In genomic region chr13:111946214-111946613, GRCh38 we compare ENCODE assay signal across 28 cellular contexts.
"Had no signal": no experiment of that assay in that cellular context is flagged by ENCODE, and none has a peak within 500 bp of the region (broad histone marks: within the 10 kb centered on the region; RNA-seq: fewer than 3 reads in every experiment).

No MANE protein-coding gene starts in this region.

- H3K27me3 ChIP-seq: colonic mucosa, pancreas had no signal

- H3K4me3 Mint-ChIP-seq: activated naive CD8-positive, alpha-beta T cell; immature natural killer cell; naive thymus-derived CD4-positive, alpha-beta T cell; T-helper 1 cell treated with Interleukin-12 subunit alpha and Interleukin-12 subunit beta and Interleukin-4 antibody, amounts not matched to agents 30 μg/mL and 1 μg/mL, for 36 hours had no signal

- H3K36me3 Mint-ChIP-seq: activated naive CD8-positive, alpha-beta T cell; immature natural killer cell; naive thymus-derived CD4-positive, alpha-beta T cell had no signal

- H3K4me1 Mint-ChIP-seq: immature natural killer cell; naive thymus-derived CD4-positive, alpha-beta T cell had no signal

- H3K9me3 ChIP-seq: colonic mucosa, pancreas, psoas muscle had no signal

- H3K27ac Mint-ChIP-seq: activated naive CD8-positive, alpha-beta T cell; activated T-helper 2 cell treated with anti-CD3 and anti-CD28 coated beads, Interferon-gamma antibody, Interleukin-2, Interleukin-4, amounts not matched to agents 10 μg/mL and 5 μg/mL and 100 μg/mL, durations not matched to agents 14 hours and 24 hours and 36 hours; immature natural killer cell; naive thymus-derived CD4-positive, alpha-beta T cell; T-helper 1 cell treated with Interleukin-12 subunit alpha and Interleukin-12 subunit beta and Interleukin-4 antibody, amounts not matched to agents 30 μg/mL and 1 μg/mL, for 36 hours had no signal

- H3K36me3 ChIP-seq: colonic mucosa, gastroesophageal sphincter, pancreas, thoracic aorta had no signal

- H3K9me3 Mint-ChIP-seq: activated T-helper 2 cell treated with anti-CD3 and anti-CD28 coated beads, Interferon-gamma antibody, Interleukin-2, Interleukin-4, amounts not matched to agents 10 μg/mL and 5 μg/mL and 100 μg/mL, durations not matched to agents 14 hours and 24 hours and 36 hours; immature natural killer cell had no signal

- H3K4me1 ChIP-seq: colonic mucosa, gastroesophageal sphincter, pancreas, psoas muscle had no signal

- ATAC-seq: gastroesophageal sphincter; left colon; naive thymus-derived CD4-positive, alpha-beta T cell; psoas muscle; stimulated activated naive CD8-positive, alpha-beta T cell treated with anti-CD3 and anti-CD28 coated beads, Interleukin-15, Interleukin-2, amounts not matched to agents 100 U/mL and 50 U/mL, for 24 hours had no signal

- H3K27ac ChIP-seq: colonic mucosa, gastroesophageal sphincter, pancreas, psoas muscle, thoracic aorta, VCaP had no signal

- DNase-seq: activated CD4-positive, alpha-beta T cell treated with anti-CD3 and anti-CD28 coated beads for 4 hours; activated CD4-positive, alpha-beta T cell treated with anti-CD3 and anti-CD28 coated beads, Interleukin-2, amount 50 U/mL, for 48 hours; activated naive CD4-positive, alpha-beta T cell treated with Interleukin-2 at 50 U/mL for 16 hours; activated T-cell treated with anti-CD3 and anti-CD28 coated beads, Interleukin-2, amount 50 U/mL, for 48 hours; anterior cingulate cortex; colonic mucosa; effector memory CD4-positive, alpha-beta T cell; erythroblast; hippocampal formation; immature natural killer cell; kidney; left colon; midbrain; naive thymus-derived CD4-positive, alpha-beta T cell; nucleus accumbens; pancreas; psoas muscle; stimulated activated CD4-positive, alpha-beta T cell treated with anti-CD3 and anti-CD28 coated beads, Interleukin-2, amount 100 ng/mL, for 48 hours; stimulated activated naive CD8-positive, alpha-beta T cell treated with anti-CD3 and anti-CD28 coated beads, Interleukin-15, Interleukin-2, amounts not matched to agents 100 U/mL and 50 U/mL, for 24 hours; SW 1271; T-helper 9 cell; trophoblast cell had no signal

- H3K4me3 ChIP-seq: colonic mucosa, gastroesophageal sphincter, pancreas, psoas muscle, thoracic aorta had no signal
